17 cellular contexts compared by ENCODE assay signal in genomic region chr18:58227361-58227930, GRCh38.
DNase-seq lines count a peak whose midpoint lies in the region; TF ChIP-seq lines count a peak whose summit lies in the region.
"Had no signal": no experiment of that assay in that cellular context is flagged by ENCODE, and none has a peak within 500 bp of the region (broad histone marks: within the 10 kb centered on the region; RNA-seq: fewer than 3 reads in every experiment).

No MANE protein-coding gene starts in this region.

- H3K27ac Mint-ChIP-seq in dendritic cell treated with granulocyte-macrophage colony-stimulating factor and Interleukin-4, amounts not matched to agents 40 ng/mL and 50 ng/mL, for 4 days: peak overlapping the region; percentile 85
- H3K27ac Mint-ChIP-seq: IgD-negative memory B cell had no signal

- intact Hi-C loops in dendritic cell treated with granulocyte-macrophage colony-stimulating factor and Interleukin-4, amounts not matched to agents 40 ng/mL and 50 ng/mL, for 4 days (cut with micrococcal nuclease): no loop called here
- intact Hi-C loops in cardiac septum (cut with DNase I): no loop called here

- peaks cover 73% of the 10 kb centered on the region for H3K4me1 Mint-ChIP-seq in dendritic cell treated with granulocyte-macrophage colony-stimulating factor and Interleukin-4, amounts not matched to agents 40 ng/mL and 50 ng/mL, for 4 days (ENCODE audit: low read depth)

- no peaks in the 10 kb centered on the region for H3K27me3 ChIP-seq in SJCRH30
- H3K27me3 ChIP-seq: Peyer's patch had no signal

- no peak for TF ChIP-seq CTCF in C4-2B (conservative IDR thresholded peaks at IDR 0.05)

- no peaks in the 10 kb centered on the region for H3K4me1 ChIP-seq in SJCRH30

- peak overlapping the region; percentile 85 for H3K27ac ChIP-seq in C4-2B
- H3K27ac ChIP-seq in SJCRH30: no peak overlapping the region
- H3K27ac ChIP-seq: Peyer's patch had no signal

- no peaks in the 10 kb centered on the region for H3K9me3 Mint-ChIP-seq in dendritic cell treated with granulocyte-macrophage colony-stimulating factor and Interleukin-4, amounts not matched to agents 40 ng/mL and 50 ng/mL, for 4 days

- no peaks in the 10 kb centered on the region for H3K36me3 Mint-ChIP-seq in dendritic cell treated with granulocyte-macrophage colony-stimulating factor and Interleukin-4, amounts not matched to agents 40 ng/mL and 50 ng/mL, for 4 days (ENCODE audit: low read depth)

- H3K36me3 ChIP-seq in SJCRH30: no peaks in the 10 kb centered on the region
- H3K36me3 ChIP-seq: Peyer's patch had no signal

- no peak overlapping the region for H3K4me3 Mint-ChIP-seq in dendritic cell treated with granulocyte-macrophage colony-stimulating factor and Interleukin-4, amounts not matched to agents 40 ng/mL and 50 ng/mL, for 4 days
- H3K4me3 Mint-ChIP-seq: IgD-negative memory B cell had no signal

- peak; percentile 84 for DNase-seq in NCI-H524 treated with DMSO at 0.1 percent for 48 hours (lab: John Stamatoyannopoulos, UW)
- peak; percentile 32 for DNase-seq in retina
- no peak for DNase-seq in NCI-H1092 (lab: John Stamatoyannopoulos, UW)
- no peak for DNase-seq in cardiac septum (ENCODE audit: low spot score)
- DNase-seq in NCI-H2029 treated with DMSO at 0.1 percent for 48 hours (lab: John Stamatoyannopoulos, UW): no peak
- no peak for DNase-seq in SJCRH30
- DNase-seq: C1 segment of cervical spinal cord, COR-L47, NCI-H1436 treated with DMSO at 0.1 percent for 48 hours, NCI-H2081 treated with DMSO at 0.1 percent for 48 hours, NCI-H2227 treated with DMSO at 0.1 percent for 48 hours, NCI-H69, Peyer's patch, SHP77 had no signal

- peaks cover 13% of the 10 kb centered on the region for H3K27me3 Mint-ChIP-seq in dendritic cell treated with granulocyte-macrophage colony-stimulating factor and Interleukin-4, amounts not matched to agents 40 ng/mL and 50 ng/mL, for 4 days
- H3K27me3 Mint-ChIP-seq: IgD-negative memory B cell had no signal

- H3K4me3 ChIP-seq in SJCRH30: no peak overlapping the region
- H3K4me3 ChIP-seq: Peyer's patch had no signal

- no peaks in the 10 kb centered on the region for H3K9me3 ChIP-seq in SJCRH30 (replicated peaks)
- H3K9me3 ChIP-seq: Peyer's patch had no signal

Comparison
In these comparisons a context has a peak if more than half of its experiments do, and no peak if none do; other contexts are left out.
1. DNase-seq: peak in NCI-H524 treated with DMSO at 0.1 percent for 48 hours (single experiment) and retina (single experiment); none in NCI-H1092 (single experiment), cardiac septum (single experiment), NCI-H2029 treated with DMSO at 0.1 percent for 48 hours (single experiment) and SJCRH30 (0 of 2).